Comparison of ENCODE assay signal across 1 cellular context in the genomic region with DNA sequence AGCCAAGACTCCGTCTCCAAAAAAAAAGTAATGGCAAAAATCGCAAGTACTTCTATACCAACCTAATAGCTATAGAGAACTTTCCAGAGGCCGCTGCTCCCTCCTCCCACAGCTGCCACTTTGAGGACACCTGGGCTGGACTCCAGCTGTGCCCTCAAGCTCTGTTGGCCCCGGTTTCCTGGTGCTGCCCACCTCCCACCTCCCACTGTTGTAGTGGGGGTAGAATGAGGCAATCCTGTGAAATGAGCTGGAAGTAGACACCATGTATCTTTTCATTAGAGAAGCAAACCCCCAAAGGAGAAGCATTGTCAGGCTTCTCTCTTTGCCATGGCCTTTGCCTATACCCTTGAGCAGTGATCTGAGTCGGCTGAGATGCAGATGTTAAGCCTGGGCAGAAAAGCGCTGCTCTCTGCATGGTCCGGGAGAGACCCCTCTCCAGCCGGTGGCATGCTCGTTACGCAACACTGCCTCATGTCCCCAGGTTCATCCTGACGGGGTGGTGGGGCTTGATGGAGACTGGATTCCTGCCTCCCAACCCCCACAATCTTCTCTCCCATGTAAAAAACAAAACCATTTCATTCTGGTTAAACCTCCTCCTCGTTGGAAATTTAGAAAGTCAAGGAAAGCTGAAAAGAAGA.
TF ChIP-seq lines count a peak whose summit lies in the region.

No MANE protein-coding gene starts in this region.

TF ChIP-seq in K562, 482 proteins besides CTCF, POLR2A, EP300 and RAD21 (continued from another document):
- TF ChIP-seq, protein P1, sequence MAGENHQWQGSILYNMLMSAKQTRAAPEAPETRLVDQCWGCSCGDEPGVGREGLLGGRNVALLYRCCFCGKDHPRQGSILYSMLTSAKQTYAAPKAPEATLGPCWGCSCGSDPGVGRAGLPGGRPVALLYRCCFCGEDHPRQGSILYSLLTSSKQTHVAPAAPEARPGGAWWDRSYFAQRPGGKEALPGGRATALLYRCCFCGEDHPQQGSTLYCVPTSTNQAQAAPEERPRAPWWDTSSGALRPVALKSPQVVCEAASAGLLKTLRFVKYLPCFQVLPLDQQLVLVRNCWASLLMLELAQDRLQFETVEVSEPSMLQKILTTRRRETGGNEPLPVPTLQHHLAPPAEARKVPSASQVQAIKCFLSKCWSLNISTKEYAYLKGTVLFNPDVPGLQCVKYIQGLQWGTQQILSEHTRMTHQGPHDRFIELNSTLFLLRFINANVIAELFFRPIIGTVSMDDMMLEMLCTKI (IDR thresholded peaks at IDR 0.05; ENCODE audit: partially characterized antibody), result no peak
